1 cellular context compared by ENCODE assay signal in the genomic region with DNA sequence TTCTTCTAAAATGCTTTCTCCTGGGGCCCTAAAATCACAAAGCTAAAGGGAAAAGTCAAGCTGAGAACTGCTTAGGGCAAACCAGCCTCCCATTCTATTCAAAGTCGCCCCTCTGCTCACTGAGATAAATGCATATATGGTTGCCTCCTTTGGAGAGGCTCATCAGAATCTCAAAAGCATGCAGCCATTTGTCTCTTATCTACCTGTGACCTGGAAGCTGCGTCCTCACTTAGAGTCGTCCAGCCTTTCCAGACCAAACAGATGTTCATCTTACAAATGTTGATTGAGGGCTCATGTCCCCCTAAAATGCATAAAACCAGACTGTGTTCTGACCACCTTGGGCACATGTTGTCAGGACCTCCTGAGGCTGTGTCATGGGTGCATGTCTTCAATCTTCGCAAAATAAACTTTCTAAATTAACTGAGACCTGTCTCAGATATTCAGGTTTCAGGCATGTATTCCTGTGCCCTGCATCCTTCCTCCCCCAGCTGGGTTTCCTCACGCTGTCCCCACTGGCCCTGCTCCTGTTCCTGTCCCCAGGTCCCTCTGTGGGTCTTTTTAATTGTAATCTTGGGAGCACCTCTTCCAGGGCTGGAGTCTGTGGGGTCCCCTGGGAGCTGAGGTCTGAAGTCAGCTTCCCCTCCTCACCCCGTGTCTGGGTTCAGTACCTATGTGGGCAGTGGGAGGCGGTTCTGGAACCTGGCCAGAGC.
A peak's percentile ranks its signal among the peaks of the same experiment; 100 is the strongest.
TF ChIP-seq lines count a peak whose summit lies in the region.

Gene OR2V2, plus strand, starts transcription at position 660 of the 710 bp plus-strand sequence. CDS start 7,357 bp downstream, outside the sequence.

TF ChIP-seq in K562, 482 proteins besides CTCF, POLR2A, EP300 and RAD21:
- peak; percentile 79 for TF ChIP-seq CBFA2T3 (IDR thresholded peaks at IDR 0.05)
- peak; percentile 68 for TF ChIP-seq CBFA2T2 (conservative IDR thresholded peaks at IDR 0.05)
- 0 out of 2 replicates have a peak, but pooled peaks have one; percentile 11 for TF ChIP-seq ARID1B (IDR thresholded peaks at IDR 0.05)
- TF ChIP-seq CXXC5 (CRISPR knock-in tag; IDR thresholded peaks at IDR 0.05), result peak; percentile 10; the same call in 1 of the 2 replicates
- peak; percentile 40; the same call in 1 of the 2 replicates for TF ChIP-seq TAL1 (IDR thresholded peaks at IDR 0.05)
- TF ChIP-seq ZEB2 (IDR thresholded peaks at IDR 0.05), result peak; percentile 23; the same call in 1 of the 2 replicates
